Comparison of ENCODE assay signal across 8 cellular contexts in the genomic region with DNA sequence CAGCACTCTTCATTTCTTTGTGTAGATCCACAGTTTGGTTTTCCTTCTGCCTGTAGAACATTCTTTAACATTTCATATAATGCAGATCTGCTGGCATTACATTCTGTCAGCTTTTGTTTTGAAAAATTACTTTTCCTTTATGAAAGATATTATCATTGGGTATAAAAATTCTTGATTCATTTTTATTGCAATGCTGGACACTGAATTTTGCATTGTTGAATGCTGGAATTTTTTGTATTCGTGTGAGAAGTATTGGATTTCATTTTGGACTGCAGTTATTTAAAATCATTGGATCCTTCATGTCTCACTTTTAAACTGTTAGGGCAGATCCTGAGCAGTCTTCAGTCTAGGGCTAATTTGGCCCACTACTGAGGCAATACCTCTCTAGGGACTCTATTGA.
"Had no signal": no experiment of that assay in that cellular context is flagged by ENCODE, and none has a peak within 500 bp of the region (broad histone marks: within the 10 kb centered on the region; RNA-seq: fewer than 3 reads in every experiment).

No MANE protein-coding gene starts in this region.

- H3K9ac ChIP-seq: GM23248 had no signal

- H3K27ac ChIP-seq: GM23248 had no signal

- FAIRE-seq: HTR-8/SVneo had no signal

- ATAC-seq: HCT116 had no signal

- H3K4me3 ChIP-seq: GM23248, HAP-1 had no signal

- H2AFZ ChIP-seq: GM23248 had no signal

- H3K9me3 ChIP-seq: HAP-1 had no signal

- DNase-seq: GM23248, GOT3, H7, HFFc6, KG1 had no signal

- H3K4me1 ChIP-seq: HAP-1 had no signal
